In the genomic region with DNA sequence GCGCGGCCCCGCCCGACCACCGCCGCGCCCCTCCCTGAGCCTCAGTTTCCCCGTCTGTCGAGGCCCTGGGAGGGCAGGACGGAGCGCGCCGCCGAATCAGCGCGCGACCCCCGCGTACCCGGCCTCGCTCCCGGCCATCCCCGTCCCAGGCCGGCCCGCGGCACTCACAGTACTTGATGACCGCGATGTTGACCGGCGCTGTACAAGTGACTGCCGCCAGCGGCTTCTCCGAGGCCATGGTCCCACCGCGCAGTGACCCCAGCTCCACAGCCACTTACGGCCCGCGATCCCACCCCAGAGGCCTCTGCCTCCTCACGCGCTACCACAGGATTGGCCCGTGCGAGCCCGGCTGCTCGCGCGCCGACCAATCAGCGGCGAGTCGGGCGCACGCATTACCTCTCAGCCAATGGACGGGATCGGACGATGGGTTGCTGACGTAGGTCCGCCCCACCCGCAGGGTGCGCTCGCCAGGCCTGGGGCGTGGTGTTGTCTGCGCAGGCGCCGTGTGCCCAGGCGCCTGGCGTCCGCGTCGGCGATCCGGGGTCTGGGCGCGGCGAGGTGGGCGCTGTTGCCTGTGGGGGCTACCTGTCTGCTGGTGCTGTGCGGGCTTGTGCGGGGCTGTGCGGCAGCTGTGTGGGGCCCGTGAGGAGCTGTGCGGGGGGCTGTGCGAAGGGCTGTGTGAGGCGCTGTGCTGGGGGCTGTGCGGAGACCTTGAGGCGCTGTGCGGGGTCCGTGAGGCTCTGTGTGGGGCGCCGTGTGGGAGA, we compare ENCODE assay signal across 1 cellular context.
TF ChIP-seq lines count a peak whose summit lies in the region.

A gene with protein sequence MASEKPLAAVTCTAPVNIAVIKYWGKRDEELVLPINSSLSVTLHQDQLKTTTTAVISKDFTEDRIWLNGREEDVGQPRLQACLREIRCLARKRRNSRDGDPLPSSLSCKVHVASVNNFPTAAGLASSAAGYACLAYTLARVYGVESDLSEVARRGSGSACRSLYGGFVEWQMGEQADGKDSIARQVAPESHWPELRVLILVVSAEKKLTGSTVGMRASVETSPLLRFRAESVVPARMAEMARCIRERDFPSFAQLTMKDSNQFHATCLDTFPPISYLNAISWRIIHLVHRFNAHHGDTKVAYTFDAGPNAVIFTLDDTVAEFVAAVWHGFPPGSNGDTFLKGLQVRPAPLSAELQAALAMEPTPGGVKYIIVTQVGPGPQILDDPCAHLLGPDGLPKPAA (minus strand): TSS at position 249 of the 764 bp plus-strand sequence. CDS start 11 bp downstream, at position 238.

TF ChIP-seq in HepG2, 621 proteins besides CTCF, POLR2A, EP300 and RAD21 (continued from another document):
- TF ChIP-seq ZNF574 (CRISPR knock-in tag; IDR thresholded peaks at IDR 0.05) (peak; percentile 91), ZNF770 (CRISPR knock-in tag; IDR thresholded peaks at IDR 0.05) (peak; percentile 96), NCOA5 (CRISPR knock-in tag; IDR thresholded peaks at IDR 0.05) (no peak), HOXA9 (CRISPR knock-in tag; IDR thresholded peaks at IDR 0.05; ENCODE audit: borderline replicate concordance) (peak; percentile 32; the same call in 1 of the 2 replicates)
TF ChIP-seq in HepG2: peak in this region for 372.
